In genomic region chr6:29647927-29648642, GRCh38 we compare ENCODE assay signal across 9 cellular contexts. TPM values are rescaled to one million over a fixed set of nuclear protein-coding genes. Genes with fewer than 3 reads are reported as not detected.
DNase-seq lines count a peak whose midpoint lies in the region; ATAC-seq and TF ChIP-seq lines count a peak whose summit lies in the region.
"Had no signal": no experiment of that assay in that cellular context is flagged by ENCODE, and none has a peak within 500 bp of the region (broad histone marks: within the 10 kb centered on the region; RNA-seq: fewer than 3 reads in every experiment).

No MANE protein-coding gene starts in this region.

- H3K36me3 ChIP-seq in brain microvascular endothelial cell (replicated peaks), result no peaks in the 10 kb centered on the region
- H3K36me3 ChIP-seq: BLaER1 treated with 17β-estradiol and CSF1 and Interleukin-3, amounts not matched to agents 10 nM and 100 nM had no signal

- H3K36me3 Mint-ChIP-seq in neural crest cell (ENCODE audit: low read depth), result no peaks in the 10 kb centered on the region

- ATAC-seq in GM18870 (IDR thresholded peaks at IDR 0.05; ENCODE audit: unreplicated experiment), result no peak

- in situ Hi-C loops in brain microvascular endothelial cell (cut with HindIII; ENCODE audit: low pct_ligation_motif_present, low sequenced_read_pairs), result no loop called here

- H3K9me3 Mint-ChIP-seq in neural crest cell, result no peaks in the 10 kb centered on the region

- H3K27ac ChIP-seq in brain microvascular endothelial cell, result no peak overlapping the region
- H3K27ac ChIP-seq: BLaER1 treated with 17β-estradiol and CSF1 and Interleukin-3, amounts not matched to agents 10 nM and 100 nM had no signal

- no peak overlapping the region for H3K4me3 Mint-ChIP-seq in neural crest cell

- DNase-seq in NCI-H1436 (lab: John Stamatoyannopoulos, UW) (peak; percentile 17), NCI-H1436 treated with DMSO at 0.1 percent for 48 hours (lab: John Stamatoyannopoulos, UW) (no peak), NCI-H1105 treated with DMSO at 0.1 percent for 48 hours (lab: John Stamatoyannopoulos, UW) (peak; percentile 29), brain microvascular endothelial cell (peak; percentile 21), neural crest cell (ENCODE audit: low read depth, low spot score) (no peak), OCI-M2 (lab: John Stamatoyannopoulos, UW; ENCODE audit: unreplicated experiment) (no peak)
- DNase-seq in effector CD8-positive, alpha-beta T cell (lab: John Stamatoyannopoulos, UW), result no peak

- no peaks in the 10 kb centered on the region for H3K27me3 ChIP-seq in brain microvascular endothelial cell (replicated peaks)
- H3K27me3 ChIP-seq: BLaER1 treated with 17β-estradiol and CSF1 and Interleukin-3, amounts not matched to agents 10 nM and 100 nM had no signal

- no peak overlapping the region for H3K27ac Mint-ChIP-seq in neural crest cell (ENCODE audit: unreplicated experiment)

- no peaks in the 10 kb centered on the region for H3K27me3 Mint-ChIP-seq in neural crest cell (ENCODE audit: low read depth)

- TF ChIP-seq CTCF in brain microvascular endothelial cell (IDR thresholded peaks at IDR 0.05; ENCODE audit: low read depth, low read length, missing control alignments) (peak; percentile 71), neural crest cell (conservative IDR thresholded peaks at IDR 0.05) (peak; percentile 66)

- H3K4me3 ChIP-seq in brain microvascular endothelial cell (ENCODE audit: low read depth, low read length), result no peak overlapping the region
- H3K4me3 ChIP-seq: BLaER1 treated with 17β-estradiol and CSF1 and Interleukin-3, amounts not matched to agents 10 nM and 100 nM had no signal

- peaks cover 13% of the 10 kb centered on the region for H3K4me1 Mint-ChIP-seq in neural crest cell

RNA-seq across cellular contexts. Expression of gene MOG, which starts 8.8 kb away (rescaled TPM):
- total RNA-seq in neural crest cell, result not detected in 2 replicates

RNA-seq across cellular contexts. Expression of gene GABBR1, which starts 15.1 kb away (rescaled TPM):
- total RNA-seq in neural crest cell, result 79.7 and 91.6 TPM in 2 replicates

RNA-seq across cellular contexts. Expression of gene ZFP57, which starts 32.9 kb away (rescaled TPM):
- total RNA-seq in neural crest cell, result not detected in 2 replicates

Comparison
In these comparisons a context has a peak if more than half of its experiments do, and no peak if none do; other contexts are left out.
1. DNase-seq: peak in NCI-H1436 (single experiment), NCI-H1105 treated with DMSO at 0.1 percent for 48 hours (single experiment) and brain microvascular endothelial cell (single experiment); none in NCI-H1436 treated with DMSO at 0.1 percent for 48 hours (single experiment), neural crest cell (single experiment), OCI-M2 (single experiment) and effector CD8-positive, alpha-beta T cell (single experiment).